Comparison of ENCODE assay signal across 28 cellular contexts in the genomic region with DNA sequence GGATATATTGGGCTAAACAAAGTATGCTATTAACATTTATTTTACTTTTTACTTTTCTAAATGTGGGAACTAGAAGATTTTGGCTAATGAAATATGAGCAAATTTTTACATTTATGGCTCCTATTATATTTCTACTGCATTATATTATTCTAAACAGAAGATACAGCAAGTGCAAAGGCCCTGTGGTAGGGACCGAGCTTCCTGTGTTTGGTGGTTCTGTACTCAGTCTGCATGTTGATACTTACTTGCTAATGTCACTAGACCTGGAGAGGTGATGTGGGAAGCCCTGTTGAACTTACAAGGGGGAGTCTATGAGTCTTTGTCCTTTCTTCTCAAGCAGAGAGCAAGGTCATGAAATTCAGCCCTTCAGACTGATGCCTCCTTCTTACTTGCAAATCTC. TPM values are rescaled to one million over a fixed set of nuclear protein-coding genes. Genes with fewer than 3 reads are reported as not detected.
"Had no signal": no experiment of that assay in that cellular context is flagged by ENCODE, and none has a peak within 500 bp of the region (broad histone marks: within the 10 kb centered on the region; RNA-seq: fewer than 3 reads in every experiment).

No MANE protein-coding gene starts in this region.

- H3K4me1 ChIP-seq: stomach, suprapubic skin, testis, thyroid gland, tibial artery, tibial nerve, transverse colon, upper lobe of right lung, uterus, vagina had no signal

- H3K4me3 ChIP-seq: stomach, suprapubic skin, testis, thoracic aorta, thyroid gland, tibial artery, tibial nerve, transverse colon, upper lobe of left lung, upper lobe of right lung, uterus, vagina had no signal

- H3K27ac ChIP-seq: stomach, suprapubic skin, testis, thoracic aorta, thyroid gland, tibial artery, tibial nerve, transverse colon, upper lobe of left lung, upper lobe of right lung, uterus, vagina had no signal

- ATAC-seq: stimulated activated effector memory CD8-positive, alpha-beta T cell treated with anti-CD3 and anti-CD28 coated beads, Interleukin-12 subunit alpha, Interleukin-12 subunit beta, amount 100 ng/mL, for 72 hours; stimulated activated memory B cell treated with anti-CD40 and anti-IgM and Interleukin-4, amounts not matched to agents 10 μg/mL and 1 μg/mL and 100 μg/mL, for 72 hours; stimulated activated naive B cell treated with anti-CD40 and anti-IgM and Interleukin-4, amounts not matched to agents 10 μg/mL and 1 μg/mL and 100 μg/mL, for 72 hours; stimulated activated naive CD8-positive, alpha-beta T cell treated with anti-CD3 and anti-CD28 coated beads, Interleukin-15, amount 100 ng/mL, for 72 hours; stimulated activated naive CD8-positive, alpha-beta T cell treated with anti-CD3 and anti-CD28 coated beads, Interleukin-15, Interleukin-2, amounts not matched to agents 100 U/mL and 50 U/mL, for 24 hours; upper lobe of right lung had no signal

- H3K36me3 ChIP-seq: stomach, suprapubic skin, thoracic aorta, thyroid gland, tibial artery, tibial nerve, transverse colon, upper lobe of left lung, upper lobe of right lung, uterus, vagina had no signal

- FAIRE-seq: urothelium cell line had no signal

- DNase-seq: stimulated activated CD4-positive, alpha-beta T cell treated with anti-CD3 and anti-CD28 coated beads, Interleukin-2, amount 100 ng/mL, for 48 hours; stimulated activated CD4-positive, alpha-beta T cell treated with anti-CD3 and anti-CD28 coated beads, Interleukin-4, amount 100 ng/mL, for 1 hour; stimulated activated CD4-positive, alpha-beta T cell treated with anti-CD3 and anti-CD28 coated beads, Interleukin-4, amount 100 ng/mL, for 24 hours; stimulated activated CD4-positive, alpha-beta T cell treated with anti-CD3 and anti-CD28 coated beads, Interleukin-4, amount 100 ng/mL, for 4 hours; stimulated activated CD8-positive, alpha-beta memory T cell treated with anti-CD3 and anti-CD28 coated beads, Interleukin-4, amount 100 ng/mL, for 48 hours; stimulated activated naive B cell treated with anti-CD40 and anti-IgM and Interleukin-4, amounts not matched to agents 10 μg/mL and 1 μg/mL and 100 μg/mL, for 72 hours; stimulated activated naive CD4-positive, alpha-beta T cell; stimulated activated naive CD4-positive, alpha-beta T cell treated with Interleukin-2 at 50 U/mL for 16 hours; stimulated activated naive CD8-positive, alpha-beta T cell treated with anti-CD3 and anti-CD28 coated beads, Interleukin-15, amount 100 ng/mL, for 72 hours; stimulated activated naive CD8-positive, alpha-beta T cell treated with anti-CD3 and anti-CD28 coated beads, Interleukin-15, Interleukin-2, amounts not matched to agents 100 U/mL and 50 U/mL, for 24 hours; stomach; substantia nigra; testis; thyroid gland; tibial artery; transverse colon; trophoblast cell; upper lobe of left lung; upper lobe of right lung; uterus had no signal

- H3K27me3 ChIP-seq: testis, tibial artery, uterus had no signal

- H3K9me3 ChIP-seq: suprapubic skin, testis, thoracic aorta, thyroid gland, transverse colon, upper lobe of right lung, uterus, vagina had no signal

RNA-seq across cellular contexts. Expression of gene IRX3, which starts 10.0 kb away (rescaled TPM):
- total RNA-seq: temporal lobe had no signal
